ENCODE assay signal across 7 cellular contexts in genomic region chr19:3047307-3048189, GRCh38. TPM values are rescaled to one million over a fixed set of nuclear protein-coding genes. Genes with fewer than 3 reads are reported as not detected.
DNase-seq lines count a peak whose midpoint lies in the region; ATAC-seq and TF ChIP-seq lines count a peak whose summit lies in the region.

No MANE protein-coding gene starts in this region.

- TF ChIP-seq CTCF in activated CD8-positive, alpha-beta T cell treated with anti-CD3 and anti-CD28 coated beads for 36 hours (IDR thresholded peaks at IDR 0.05) = no peak
- no peak for TF ChIP-seq CTCF in endothelial cell (IDR thresholded peaks at IDR 0.05; ENCODE audit: unreplicated experiment)

- H3K27ac ChIP-seq in mucosa of rectum (ENCODE audit: low read depth in 2 of 2, low read length in 2 of 2) (peak overlapping the region; percentile 13 to 15), stomach smooth muscle (ENCODE audit: low read length) (peak overlapping the region; percentile 41)

- peak; percentile 79 for DNase-seq in HEK293T (ENCODE audit: extremely low spot score)
- DNase-seq in NCI-H510A (lab: John Stamatoyannopoulos, UW) = peak; percentile 83
- peak; percentile 83 for DNase-seq in activated CD8-positive, alpha-beta T cell treated with anti-CD3 and anti-CD28 coated beads for 36 hours
- DNase-seq in endothelial cell (ENCODE audit: low spot score) = peak; percentile 47

- peak overlapping the region; percentile 30 for H3K27ac Mint-ChIP-seq in activated CD8-positive, alpha-beta T cell treated with anti-CD3 and anti-CD28 coated beads for 36 hours
- H3K27ac Mint-ChIP-seq in endothelial cell (ENCODE audit: unreplicated experiment) = no peak overlapping the region

- H3K27me3 ChIP-seq in mucosa of rectum (ENCODE audit: control insufficient read depth in 2 of 2, insufficient read depth in 2 of 2, low read length in 2 of 2) (no peaks in the 10 kb centered on the region), stomach smooth muscle (ENCODE audit: control insufficient read depth in 1 of 2, insufficient read depth in 2 of 2, low read length in 2 of 2) (no peaks in the 10 kb centered on the region)

- H3K4me3 ChIP-seq in mucosa of rectum (ENCODE audit: low read length in 2 of 2) (peak overlapping the region; percentile 50 to 67), stomach smooth muscle (ENCODE audit: low read length in 2 of 2) (peak overlapping the region; percentile 70 to 72)

- intact Hi-C loops in activated CD8-positive, alpha-beta T cell treated with anti-CD3 and anti-CD28 coated beads for 36 hours (cut with micrococcal nuclease) = no loop called here

- peaks cover 10% of the 10 kb centered on the region for H3K4me1 Mint-ChIP-seq in activated CD8-positive, alpha-beta T cell treated with anti-CD3 and anti-CD28 coated beads for 36 hours (ENCODE audit: low read depth)
- H3K4me1 Mint-ChIP-seq in endothelial cell (ENCODE audit: unreplicated experiment) = peaks cover 4% of the 10 kb centered on the region

- POLR2A ChIA-PET in HEK293T (lab: Yijun Ruan, JAX) = interaction anchor here (2.7 kb wide), 1 partner anchor 12 kb away, joined by 18 read pairs; no protein-coding TSS in a partner anchor
- POLR2A ChIA-PET in activated CD8-positive, alpha-beta T cell treated with anti-CD3 and anti-CD28 coated beads for 36 hours (lab: Charles Lee) = interaction anchor here (0.7 kb wide), 1 partner anchor 430 kb away, joined by 4 read pairs; no protein-coding TSS in a partner anchor

- CTCF ChIA-PET in HEK293T (lab: Yijun Ruan, JAX) = no interaction called here
- CTCF ChIA-PET in activated CD8-positive, alpha-beta T cell treated with anti-CD3 and anti-CD28 coated beads for 36 hours (lab: Charles Lee) = no interaction called here

- H3K9me3 Mint-ChIP-seq in activated CD8-positive, alpha-beta T cell treated with anti-CD3 and anti-CD28 coated beads for 36 hours = no peaks in the 10 kb centered on the region
- no peaks in the 10 kb centered on the region for H3K9me3 Mint-ChIP-seq in endothelial cell (ENCODE audit: unreplicated experiment)

- H3K36me3 ChIP-seq in mucosa of rectum (ENCODE audit: control insufficient read depth in 2 of 2, insufficient read depth in 2 of 2, low read length in 2 of 2) (no peaks in the 10 kb centered on the region), stomach smooth muscle (ENCODE audit: control insufficient read depth in 2 of 2, insufficient read depth in 2 of 2, low read length in 2 of 2) (no peaks in the 10 kb centered on the region)

- H3K4me3 Mint-ChIP-seq in activated CD8-positive, alpha-beta T cell treated with anti-CD3 and anti-CD28 coated beads for 36 hours = peak overlapping the region; percentile 65
- H3K4me3 Mint-ChIP-seq in endothelial cell (ENCODE audit: unreplicated experiment) = peak overlapping the region; percentile 89

- H3K4me1 ChIP-seq in mucosa of rectum (ENCODE audit: control insufficient read depth in 2 of 2, insufficient read depth in 2 of 2, low read length in 2 of 2) = peaks cover 7 to 10% of the 10 kb centered on the region in 2 donors
- peaks cover 15% of the 10 kb centered on the region for H3K4me1 ChIP-seq in stomach smooth muscle (ENCODE audit: control insufficient read depth, insufficient read depth, low read length)

- no peaks in the 10 kb centered on the region for H3K27me3 Mint-ChIP-seq in activated CD8-positive, alpha-beta T cell treated with anti-CD3 and anti-CD28 coated beads for 36 hours
- H3K27me3 Mint-ChIP-seq in endothelial cell (ENCODE audit: unreplicated experiment) = peaks cover 10% of the 10 kb centered on the region

- peak; percentile 79 for ATAC-seq in activated CD8-positive, alpha-beta T cell treated with anti-CD3 and anti-CD28 coated beads for 36 hours
- ATAC-seq in GM21619 (IDR thresholded peaks at IDR 0.05; ENCODE audit: unreplicated experiment) = no peak

- H3K36me3 Mint-ChIP-seq in activated CD8-positive, alpha-beta T cell treated with anti-CD3 and anti-CD28 coated beads for 36 hours (ENCODE audit: low read depth) = no peaks in the 10 kb centered on the region
- peaks cover 2% of the 10 kb centered on the region for H3K36me3 Mint-ChIP-seq in endothelial cell (ENCODE audit: low read depth, unreplicated experiment)

- H3K9ac ChIP-seq in mucosa of rectum (ENCODE audit: low read depth in 1 of 2, low read length in 2 of 2) (peak overlapping the region; percentile 5 to 48), stomach smooth muscle (ENCODE audit: low read length in 2 of 2) (peak overlapping the region; percentile 28 to 47)

- H3K9me3 ChIP-seq in mucosa of rectum (ENCODE audit: control insufficient read depth in 2 of 2, low read length in 2 of 2) (no peaks in the 10 kb centered on the region), stomach smooth muscle (ENCODE audit: control insufficient read depth in 2 of 2, low read length in 2 of 2) (no peaks in the 10 kb centered on the region)

TF ChIP-seq in HEK293T, 16 proteins besides CTCF, POLR2A, EP300 and RAD21:
- TF ChIP-seq FOXK2 (IDR thresholded peaks at IDR 0.05) (peak; percentile 78), FOXM1 (IDR thresholded peaks at IDR 0.05; ENCODE audit: borderline replicate concordance) (no peak; the same call in 1 of the 2 replicates), PKNOX1 (IDR thresholded peaks at IDR 0.05) (peak; percentile 94), TARDBP (IDR thresholded peaks at IDR 0.05) (0 out of 2 replicates have a peak, but pooled peaks have one; percentile 25)

RNA-seq across cellular contexts. Expression of gene TLE5, which starts 14.7 kb away (rescaled TPM):
- 100 to 1,000 TPM; 283 to 296 TPM for total RNA-seq in activated CD8-positive, alpha-beta T cell treated with anti-CD3 and anti-CD28 coated beads for 36 hours
- total RNA-seq in endothelial cell (ENCODE audit: unreplicated experiment) = 343 TPM

RNA-seq across cellular contexts. Expression of gene TLE2, which starts 18.5 kb away (rescaled TPM):
- 1 to 10 TPM; 2.8 to 3.0 TPM for total RNA-seq in activated CD8-positive, alpha-beta T cell treated with anti-CD3 and anti-CD28 coated beads for 36 hours
- 5.7 TPM for total RNA-seq in endothelial cell (ENCODE audit: unreplicated experiment)

RNA-seq across cellular contexts. Expression of gene GNA11, which starts 46.6 kb away (rescaled TPM):
- total RNA-seq in activated CD8-positive, alpha-beta T cell treated with anti-CD3 and anti-CD28 coated beads for 36 hours = 1 to 10 TPM; 5.2 to 5.4 TPM
- total RNA-seq in endothelial cell (ENCODE audit: unreplicated experiment) = 35.8 TPM
